In the genomic region with DNA sequence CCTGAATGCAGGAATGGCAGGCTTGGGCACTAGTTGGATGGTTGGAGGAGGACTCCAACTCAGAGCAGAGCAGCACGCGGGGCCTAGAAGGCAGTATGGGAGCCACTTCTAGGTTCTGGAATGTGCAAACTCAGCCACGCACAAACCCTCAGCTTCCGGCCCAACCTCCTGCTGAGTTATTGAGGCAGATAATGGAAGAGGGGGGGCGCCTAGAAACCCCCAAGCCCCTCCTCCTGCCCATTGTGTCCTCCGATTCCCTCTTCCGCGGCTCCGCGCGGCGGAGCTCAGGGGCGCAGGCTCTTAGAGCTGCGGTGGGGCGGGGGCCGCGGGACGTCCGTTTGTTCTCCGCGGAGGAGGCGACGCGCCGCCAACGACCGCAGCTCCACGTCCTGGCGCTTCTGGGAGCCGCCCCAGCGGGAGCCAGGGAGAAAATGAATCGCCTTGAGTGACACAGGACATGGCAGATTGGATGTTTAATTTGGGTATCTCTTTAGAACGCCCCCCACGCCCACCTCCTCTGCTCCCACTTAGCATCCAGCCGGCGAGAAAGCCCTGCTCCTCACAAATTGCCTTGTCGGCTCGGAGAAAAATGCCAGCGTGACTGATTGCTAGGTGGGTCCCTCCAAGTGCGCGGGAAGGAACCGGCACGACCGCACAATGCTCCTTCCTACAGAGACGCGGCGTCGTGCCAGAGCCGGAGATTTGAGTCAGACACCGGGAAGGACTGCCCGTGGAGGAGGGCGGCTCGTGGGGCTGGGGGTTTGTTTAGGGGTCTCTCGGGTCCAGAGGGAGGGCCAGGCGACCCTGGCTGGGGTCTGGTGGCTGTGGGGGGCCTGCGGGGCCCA, we compare ENCODE assay signal across 2 cellular contexts.
TF ChIP-seq lines count a peak whose summit lies in the region.

No MANE protein-coding gene starts in this region.

TF ChIP-seq in SK-N-SH treated with all-trans-retinoic acid at 6 μM for 48 hours, 23 proteins besides CTCF, POLR2A, EP300 and RAD21:
- TF ChIP-seq, protein P1, sequence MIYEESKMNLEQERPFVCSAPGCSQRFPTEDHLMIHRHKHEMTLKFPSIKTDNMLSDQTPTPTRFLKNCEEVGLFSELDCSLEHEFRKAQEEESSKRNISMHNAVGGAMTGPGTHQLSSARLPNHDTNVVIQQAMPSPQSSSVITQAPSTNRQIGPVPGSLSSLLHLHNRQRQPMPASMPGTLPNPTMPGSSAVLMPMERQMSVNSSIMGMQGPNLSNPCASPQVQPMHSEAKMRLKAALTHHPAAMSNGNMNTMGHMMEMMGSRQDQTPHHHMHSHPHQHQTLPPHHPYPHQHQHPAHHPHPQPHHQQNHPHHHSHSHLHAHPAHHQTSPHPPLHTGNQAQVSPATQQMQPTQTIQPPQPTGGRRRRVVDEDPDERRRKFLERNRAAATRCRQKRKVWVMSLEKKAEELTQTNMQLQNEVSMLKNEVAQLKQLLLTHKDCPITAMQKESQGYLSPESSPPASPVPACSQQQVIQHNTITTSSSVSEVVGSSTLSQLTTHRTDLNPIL (CRISPR knock-in tag; IDR thresholded peaks at IDR 0.05; ENCODE audit: low read depth), result no peak
- TF ChIP-seq TSHZ2 (CRISPR knock-in tag; IDR thresholded peaks at IDR 0.05) (0 out of 2 replicates have a peak, but pooled peaks have one; percentile 11), TOX (CRISPR knock-in tag; IDR thresholded peaks at IDR 0.05; ENCODE audit: borderline replicate concordance) (no peak), ISL1 (CRISPR knock-in tag; IDR thresholded peaks at IDR 0.05) (no peak), TCF4 (CRISPR knock-in tag; IDR thresholded peaks at IDR 0.05; ENCODE audit: borderline replicate concordance) (no peak), RARB (CRISPR knock-in tag; IDR thresholded peaks at IDR 0.05) (no peak), ZC3H10 (CRISPR knock-in tag; IDR thresholded peaks at IDR 0.05) (no peak), SNAI2 (CRISPR knock-in tag; IDR thresholded peaks at IDR 0.05) (no peak), ZNF8 (CRISPR knock-in tag; IDR thresholded peaks at IDR 0.05) (0 out of 2 replicates have a peak, but pooled peaks have one; percentile 52), GLIS3 (CRISPR knock-in tag; IDR thresholded peaks at IDR 0.05) (no peak), OSR1 (CRISPR knock-in tag; IDR thresholded peaks at IDR 0.05) (no peak), ZFP3 (CRISPR knock-in tag; IDR thresholded peaks at IDR 0.05) (no peak)
- TF ChIP-seq, protein P2, sequence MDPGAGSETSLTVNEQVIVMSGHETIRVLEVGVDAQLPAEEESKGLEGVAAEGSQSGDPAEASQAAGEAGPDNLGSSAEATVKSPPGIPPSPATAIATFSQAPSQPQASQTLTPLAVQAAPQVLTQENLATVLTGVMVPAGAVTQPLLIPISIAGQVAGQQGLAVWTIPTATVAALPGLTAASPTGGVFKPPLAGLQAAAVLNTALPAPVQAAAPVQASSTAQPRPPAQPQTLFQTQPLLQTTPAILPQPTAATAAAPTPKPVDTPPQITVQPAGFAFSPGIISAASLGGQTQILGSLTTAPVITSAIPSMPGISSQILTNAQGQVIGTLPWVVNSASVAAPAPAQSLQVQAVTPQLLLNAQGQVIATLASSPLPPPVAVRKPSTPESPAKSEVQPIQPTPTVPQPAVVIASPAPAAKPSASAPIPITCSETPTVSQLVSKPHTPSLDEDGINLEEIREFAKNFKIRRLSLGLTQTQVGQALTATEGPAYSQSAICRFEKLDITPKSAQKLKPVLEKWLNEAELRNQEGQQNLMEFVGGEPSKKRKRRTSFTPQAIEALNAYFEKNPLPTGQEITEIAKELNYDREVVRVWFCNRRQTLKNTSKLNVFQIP (CRISPR knock-in tag; IDR thresholded peaks at IDR 0.05; ENCODE audit: borderline replicate concordance, low read depth), result no peak
- TF ChIP-seq, protein P3, sequence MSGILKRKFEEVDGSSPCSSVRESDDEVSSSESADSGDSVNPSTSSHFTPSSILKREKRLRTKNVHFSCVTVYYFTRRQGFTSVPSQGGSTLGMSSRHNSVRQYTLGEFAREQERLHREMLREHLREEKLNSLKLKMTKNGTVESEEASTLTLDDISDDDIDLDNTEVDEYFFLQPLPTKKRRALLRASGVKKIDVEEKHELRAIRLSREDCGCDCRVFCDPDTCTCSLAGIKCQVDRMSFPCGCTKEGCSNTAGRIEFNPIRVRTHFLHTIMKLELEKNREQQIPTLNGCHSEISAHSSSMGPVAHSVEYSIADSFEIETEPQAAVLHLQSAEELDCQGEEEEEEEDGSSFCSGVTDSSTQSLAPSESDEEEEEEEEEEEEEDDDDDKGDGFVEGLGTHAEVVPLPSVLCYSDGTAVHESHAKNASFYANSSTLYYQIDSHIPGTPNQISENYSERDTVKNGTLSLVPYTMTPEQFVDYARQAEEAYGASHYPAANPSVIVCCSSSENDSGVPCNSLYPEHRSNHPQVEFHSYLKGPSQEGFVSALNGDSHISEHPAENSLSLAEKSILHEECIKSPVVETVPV (CRISPR knock-in tag; IDR thresholded peaks at IDR 0.05), result no peak

TF ChIP-seq in endothelial cell of umbilical vein, 7 proteins besides CTCF, POLR2A, EP300 and RAD21:
- TF ChIP-seq MYC (IDR thresholded peaks at IDR 0.05; ENCODE audit: low read depth, low read length) (no peak), GATA2 (IDR thresholded peaks at IDR 0.05; ENCODE audit: insufficient read depth, insufficient read length, low read depth, low read length) (peak; percentile 64), JUN (IDR thresholded peaks at IDR 0.05; ENCODE audit: borderline replicate concordance, insufficient read depth, insufficient read length, low read depth) (no peak), POLR2AphosphoS5 (IDR thresholded peaks at IDR 0.05; ENCODE audit: insufficient read depth, low read depth, low read length) (peak; percentile 25), FOS (IDR thresholded peaks at IDR 0.05; ENCODE audit: borderline replicate concordance, insufficient read depth, low read length) (peak; percentile 24)
